In genomic region chr18:5543854-5544389, GRCh38 we compare ENCODE assay signal across 9 cellular contexts. TPM values are rescaled to one million over a fixed set of nuclear protein-coding genes. Genes with fewer than 3 reads are reported as not detected.
DNase-seq lines count a peak whose midpoint lies in the region; ATAC-seq, FAIRE-seq and TF ChIP-seq lines count a peak whose summit lies in the region.
"Had no signal": no experiment of that assay in that cellular context is flagged by ENCODE, and none has a peak within 500 bp of the region (broad histone marks: within the 10 kb centered on the region; RNA-seq: fewer than 3 reads in every experiment).

Gene EPB41L3 (minus strand): TSS chr18:5543997. CDS start chr18:5489183, 54,814 bp downstream.

- TF ChIP-seq POLR2A in GM12891 (IDR thresholded peaks at IDR 0.05; ENCODE audit: low read depth, low read length): no peak

- H3K9me3 ChIP-seq in mesodermal cell (ENCODE audit: control insufficient read depth, low read length): no peaks in the 10 kb centered on the region

- H3K4me1 ChIP-seq in mesodermal cell (ENCODE audit: control insufficient read depth, insufficient read depth, low read length, poor library complexity, severe bottlenecking) (peaks cover 7% of the 10 kb centered on the region), urinary bladder (ENCODE audit: insufficient read depth) (no peaks in the 10 kb centered on the region)

- no peak for ATAC-seq in HG03135 (IDR thresholded peaks at IDR 0.05; ENCODE audit: unreplicated experiment)

- H3K27ac ChIP-seq in mesodermal cell (ENCODE audit: low read depth, low read length, severe bottlenecking): no peak within 1 kb of the TSS
- peak within 1 kb of the TSS; percentile 73 for H3K27ac ChIP-seq in urinary bladder (ENCODE audit: low read depth)

- TF ChIP-seq CTCF in epithelial cell of proximal tubule (conservative IDR thresholded peaks at IDR 0.05; ENCODE audit: low read depth, low read length): no peak

- H3K4me3 ChIP-seq in epithelial cell of proximal tubule (ENCODE audit: low read depth, low read length) (peak within 1 kb of the TSS; percentile 53), mesodermal cell (ENCODE audit: extremely low read depth, insufficient read depth, low read length, poor library complexity, severe bottlenecking) (peak within 1 kb of the TSS; percentile 61), urinary bladder (ENCODE audit: low read depth, low read length) (peak within 1 kb of the TSS; percentile 87)

- H3K36me3 ChIP-seq in mesodermal cell (ENCODE audit: control insufficient read depth, insufficient read depth, low read length): no peaks in the 10 kb centered on the region
- H3K36me3 ChIP-seq in urinary bladder (ENCODE audit: insufficient read depth): no peaks in the 10 kb centered on the region

- WGBS in mesodermal cell (ENCODE audit: insufficient coverage in 2 of 2), 2 experiments: 0 to 1% methylated on average over 25 to 36 of the region's 43 CpGs
- under 1% methylated on average over 43 of the region's 43 CpGs for WGBS in urinary bladder

- no peak for FAIRE-seq in GM12891 (lab: Jason Lieb, UNC)
- FAIRE-seq: endometrium had no signal

- peak; percentile 39 for DNase-seq in DMS79 treated with DMSO at 0.1 percent for 48 hours (lab: John Stamatoyannopoulos, UW)
- peak; percentile 37 for DNase-seq in NOMO-1 treated with dmso at 0.1 percent for 144 hours (lab: John Stamatoyannopoulos, UW; ENCODE audit: unreplicated experiment)
- no peak for DNase-seq in epithelial cell of proximal tubule (ENCODE audit: low read depth)
- no peak for DNase-seq in GM12891 (ENCODE audit: insufficient read length, low spot score)
- no peak for DNase-seq in NK-92 (lab: John Stamatoyannopoulos, UW; ENCODE audit: unreplicated experiment)

TF ChIP-seq in GM12891, 5 proteins besides CTCF, POLR2A, EP300 and RAD21:
- no peak for TF ChIP-seq PAX5 (IDR thresholded peaks at IDR 0.05; ENCODE audit: insufficient read depth, low read length, severe bottlenecking)

RNA-seq across cellular contexts. Expression of gene EPB41L3, which starts in this region (rescaled TPM):
- total RNA-seq in epithelial cell of proximal tubule (51.1 and 79.6 TPM in 2 replicates), urinary bladder (52.3 TPM)
- polyA plus RNA-seq in mesodermal cell (2013, experiment 1 of 2): 45.0 TPM
- 51.6 TPM for polyA plus RNA-seq in mesodermal cell (2013, experiment 2 of 2)
- 25.9 TPM for polyA plus RNA-seq in urinary bladder
- polyA plus RNA-seq in GM12891 (2012; ENCODE audit: low read depth, missing spikeins): not detected

Comparison
In these comparisons a context has a peak if more than half of its experiments do, and no peak if none do; other contexts are left out.
1. DNase-seq: peak in DMS79 treated with DMSO at 0.1 percent for 48 hours (single experiment) and NOMO-1 treated with dmso at 0.1 percent for 144 hours (single experiment); none in epithelial cell of proximal tubule (single experiment), GM12891 (single experiment) and NK-92 (single experiment).
2. Peak in every context shown above with its lines, with median percentiles within 50 percentile points of each other: H3K4me3 ChIP-seq.